ENCODE assay signal across 20 cellular contexts in genomic region chr12:100555722-100556121, GRCh38. TPM values are rescaled to one million over a fixed set of nuclear protein-coding genes. Genes with fewer than 3 reads are reported as not detected.
A peak's percentile ranks its signal among the peaks of the same experiment; 100 is the strongest.
DNase-seq lines count a peak whose midpoint lies in the region.
"Had no signal": no experiment of that assay in that cellular context is flagged by ENCODE, and none has a peak within 500 bp of the region (broad histone marks: within the 10 kb centered on the region; RNA-seq: fewer than 3 reads in every experiment).

No MANE protein-coding gene starts in this region.

- H4K20me1 ChIP-seq in GM23248 (ENCODE audit: insufficient read depth): no peaks in the 10 kb centered on the region

- no peak overlapping the region for H3K27ac ChIP-seq in GM23248
- H3K27ac ChIP-seq: sigmoid colon, thyroid gland had no signal

- H3K9ac ChIP-seq in GM23248: no peak overlapping the region

- H3K9me2 ChIP-seq in GM23248 (ENCODE audit: insufficient read depth): no peaks in the 10 kb centered on the region

- no peaks in the 10 kb centered on the region for H3K36me3 ChIP-seq in GM23248 (ENCODE audit: low read depth)
- H3K36me3 ChIP-seq: sigmoid colon, thyroid gland had no signal

- no peaks in the 10 kb centered on the region for H3K9me3 ChIP-seq in GM23248 (ENCODE audit: low read depth)
- H3K9me3 ChIP-seq: sigmoid colon, thyroid gland had no signal

- H3K79me2 ChIP-seq in GM23248 (ENCODE audit: insufficient read depth): no peaks in the 10 kb centered on the region

- H3K4me2 ChIP-seq in GM23248 (ENCODE audit: unreplicated experiment): no peak overlapping the region

- in situ Hi-C loops in GM23248 (cut with MboI): loop anchor here (10.0 kb wide), 1 partner anchor 311 kb away; no protein-coding TSS in a partner anchor

- WGBS in GM23248 (ENCODE audit: low coverage in 1 of 2, low lambda C conversion rate in 2 of 2, missing lambda C conversion rate in 2 of 2), 2 experiments: 6 to 8% methylated on average over 2 of the region's 2 CpGs

- no peak overlapping the region for H3K4me3 ChIP-seq in GM23248
- H3K4me3 ChIP-seq: sigmoid colon, thyroid gland had no signal

- H3K4me1 ChIP-seq in GM23248 (ENCODE audit: insufficient read depth): no peaks in the 10 kb centered on the region
- H3K4me1 ChIP-seq: sigmoid colon, thyroid gland had no signal

- no peaks in the 10 kb centered on the region for H3K27me3 ChIP-seq in GM23248 (replicated peaks; ENCODE audit: insufficient read depth)
- H3K27me3 ChIP-seq: sigmoid colon, thyroid gland had no signal

- DNase-seq in GM23248 (peak; percentile 30), amniotic epithelial cell (ENCODE audit: low read depth) (peak; percentile 21), foreskin melanocyte (peak; percentile 80), myocyte (ENCODE audit: low read depth) (peak; percentile 66), glomerular visceral epithelial cell (ENCODE audit: extremely low spot score) (no peak), OCI-M2 (lab: John Stamatoyannopoulos, UW; ENCODE audit: unreplicated experiment) (no peak), activated gamma-delta T cell treated with Interleukin-2 at 50 U/mL for 16 hours (no peak)
- DNase-seq in stimulated activated CD4-positive, alpha-beta T cell treated with anti-CD3 and anti-CD28 coated beads, Interleukin-4, amount 100 ng/mL, for 4 hours: no peak
- DNase-seq: activated CD4-positive, alpha-beta T cell treated with anti-CD3 and anti-CD28 coated beads for 48 hours; activated CD8-positive, alpha-beta memory T cell treated with anti-CD3 and anti-CD28 coated beads, Interleukin-2, amount 10 ng/mL, durations not matched to agents 7 days and 5 days; caudate nucleus; erythroblast; head of caudate nucleus; HFFc6; NCI-H2171 treated with DMSO at 0.1 percent for 48 hours; NCI-H748 treated with DMSO at 0.1 percent for 48 hours; nucleus accumbens; sigmoid colon; T-cell; thyroid gland had no signal

- H3F3A ChIP-seq in GM23248 (ENCODE audit: insufficient read depth): no peaks in the 10 kb centered on the region

- H2AFZ ChIP-seq in GM23248: peak overlapping the region; percentile 1; the same call in 1 of the 2 replicates

RNA-seq across cellular contexts. Expression of gene GAS2L3, which starts 17.8 kb away (rescaled TPM):
- total RNA-seq in GM23248 (2014; rRNA removed; shearing (Covaris generic)): 9.8 and 14.8 TPM in 2 replicates
- polyA plus RNA-seq in GM23248 (2016; fragmentation: Nextera tagmentation; extraction: Ambion mirVana): 6.1 TPM in 2 replicates
- total RNA-seq in myocyte: 5.3 and 10.4 TPM in 2 replicates
- polyA plus RNA-seq in myocyte (2012): 2.4 TPM

Comparison
In these comparisons a context has a peak if more than half of its experiments do, and no peak if none do; other contexts are left out.
1. DNase-seq: peak in GM23248 (single experiment), amniotic epithelial cell (single experiment), foreskin melanocyte (single experiment) and myocyte (single experiment); none in glomerular visceral epithelial cell (single experiment), OCI-M2 (single experiment), activated gamma-delta T cell treated with Interleukin-2 at 50 U/mL for 16 hours (single experiment) and stimulated activated CD4-positive, alpha-beta T cell treated with anti-CD3 and anti-CD28 coated beads, Interleukin-4, amount 100 ng/mL, for 4 hours (0 of 2).